Comparison of ENCODE assay signal across 8 cellular contexts in genomic region chr6:138987643-138988468, GRCh38.
DNase-seq lines count a peak whose midpoint lies in the region; ATAC-seq and TF ChIP-seq lines count a peak whose summit lies in the region.

Gene REPS1 (minus strand): TSS chr6:138988253. CDS start chr6:138987682, 571 bp downstream.

- H3K36me3 Mint-ChIP-seq in nephron (ENCODE audit: low read depth), result no peaks in the 10 kb centered on the region
- H3K36me3 Mint-ChIP-seq in stimulated activated naive CD8-positive, alpha-beta T cell treated with anti-CD3 and anti-CD28 coated beads, Interleukin-15, Interleukin-2, amounts not matched to agents 100 ng/mL and 50 ng/mL, for 24 hours (ENCODE audit: low read depth), result no peaks in the 10 kb centered on the region

- H3K9me3 Mint-ChIP-seq in nephron, result no peaks in the 10 kb centered on the region
- no peaks in the 10 kb centered on the region for H3K9me3 Mint-ChIP-seq in stimulated activated naive CD8-positive, alpha-beta T cell treated with anti-CD3 and anti-CD28 coated beads, Interleukin-15, Interleukin-2, amounts not matched to agents 100 ng/mL and 50 ng/mL, for 24 hours

- peak; percentile 92 for TF ChIP-seq CTCF in RWPE1 (conservative IDR thresholded peaks at IDR 0.05; ENCODE audit: low read depth)
- TF ChIP-seq CTCF in fibroblast of pulmonary artery (IDR thresholded peaks at IDR 0.05; ENCODE audit: low read length, missing control alignments), result peak; percentile 55
- TF ChIP-seq CTCF in nephron (IDR thresholded peaks at IDR 0.05; ENCODE audit: unreplicated experiment in 3 of 3), result peak; percentile 99 to 100 (median 99)

- POLR2A ChIA-PET in RWPE1 (lab: Yijun Ruan, JAX; ENCODE audit: low non-redundant PET), result no interaction called here

- no peaks in the 10 kb centered on the region for H3K27me3 Mint-ChIP-seq in nephron (ENCODE audit: low read depth)
- no peaks in the 10 kb centered on the region for H3K27me3 Mint-ChIP-seq in stimulated activated naive CD8-positive, alpha-beta T cell treated with anti-CD3 and anti-CD28 coated beads, Interleukin-15, Interleukin-2, amounts not matched to agents 100 ng/mL and 50 ng/mL, for 24 hours

- CTCF ChIA-PET in RWPE1 (lab: Yijun Ruan, JAX), result interaction anchor here (0.6 to 0.7 kb wide), 2 partner anchors 25 to 34 kb away, joined by 3 read pairs; no protein-coding TSS in a partner anchor

- peak; percentile 98 for DNase-seq in ELF-1 (ENCODE audit: low read depth, low spot score)
- DNase-seq in Kasumi-1 (lab: John Stamatoyannopoulos, UW), result peak; percentile 85 to 86
- DNase-seq in RWPE1 (ENCODE audit: low spot score), result peak; percentile 90
- DNase-seq in activated T-helper 9 cell treated with anti-CD3 and anti-CD28 coated beads, Interleukin-2, amount 50 U/mL, for 16 hours (ENCODE audit: low read depth), result peak; percentile 90
- DNase-seq in fibroblast of pulmonary artery (ENCODE audit: low read depth), result peak; percentile 88

- peak; percentile 95 for ATAC-seq in GM21825 (IDR thresholded peaks at IDR 0.05; ENCODE audit: unreplicated experiment)

- H3K27ac Mint-ChIP-seq in nephron, result peak within 1 kb of the TSS; percentile 84 to 94 (median 93)
- H3K27ac Mint-ChIP-seq in stimulated activated naive CD8-positive, alpha-beta T cell treated with anti-CD3 and anti-CD28 coated beads, Interleukin-15, Interleukin-2, amounts not matched to agents 100 ng/mL and 50 ng/mL, for 24 hours, result peak within 1 kb of the TSS; percentile 91

- peak within 1 kb of the TSS; percentile 91 to 93 (median 92) for H3K4me3 Mint-ChIP-seq in nephron
- peak within 1 kb of the TSS; percentile 87 for H3K4me3 Mint-ChIP-seq in stimulated activated naive CD8-positive, alpha-beta T cell treated with anti-CD3 and anti-CD28 coated beads, Interleukin-15, Interleukin-2, amounts not matched to agents 100 ng/mL and 50 ng/mL, for 24 hours

- H3K27ac ChIP-seq in RWPE1, result peak within 1 kb of the TSS; percentile 71

- H3K4me1 Mint-ChIP-seq in nephron, result peaks cover 25% of the 10 kb centered on the region
- H3K4me1 Mint-ChIP-seq in stimulated activated naive CD8-positive, alpha-beta T cell treated with anti-CD3 and anti-CD28 coated beads, Interleukin-15, Interleukin-2, amounts not matched to agents 100 ng/mL and 50 ng/mL, for 24 hours (ENCODE audit: low read depth), result peaks cover 13% of the 10 kb centered on the region

- H3K4me3 ChIP-seq in fibroblast of pulmonary artery (replicated peaks; ENCODE audit: low read depth, low read length), result peak within 1 kb of the TSS; percentile 82

Comparison
In these comparisons a context has a peak if more than half of its experiments do, and no peak if none do; other contexts are left out.
1. Peak in every context shown above with its lines: DNase-seq, ATAC-seq, H3K4me3 ChIP-seq and H3K27ac ChIP-seq.